In the genomic region with DNA sequence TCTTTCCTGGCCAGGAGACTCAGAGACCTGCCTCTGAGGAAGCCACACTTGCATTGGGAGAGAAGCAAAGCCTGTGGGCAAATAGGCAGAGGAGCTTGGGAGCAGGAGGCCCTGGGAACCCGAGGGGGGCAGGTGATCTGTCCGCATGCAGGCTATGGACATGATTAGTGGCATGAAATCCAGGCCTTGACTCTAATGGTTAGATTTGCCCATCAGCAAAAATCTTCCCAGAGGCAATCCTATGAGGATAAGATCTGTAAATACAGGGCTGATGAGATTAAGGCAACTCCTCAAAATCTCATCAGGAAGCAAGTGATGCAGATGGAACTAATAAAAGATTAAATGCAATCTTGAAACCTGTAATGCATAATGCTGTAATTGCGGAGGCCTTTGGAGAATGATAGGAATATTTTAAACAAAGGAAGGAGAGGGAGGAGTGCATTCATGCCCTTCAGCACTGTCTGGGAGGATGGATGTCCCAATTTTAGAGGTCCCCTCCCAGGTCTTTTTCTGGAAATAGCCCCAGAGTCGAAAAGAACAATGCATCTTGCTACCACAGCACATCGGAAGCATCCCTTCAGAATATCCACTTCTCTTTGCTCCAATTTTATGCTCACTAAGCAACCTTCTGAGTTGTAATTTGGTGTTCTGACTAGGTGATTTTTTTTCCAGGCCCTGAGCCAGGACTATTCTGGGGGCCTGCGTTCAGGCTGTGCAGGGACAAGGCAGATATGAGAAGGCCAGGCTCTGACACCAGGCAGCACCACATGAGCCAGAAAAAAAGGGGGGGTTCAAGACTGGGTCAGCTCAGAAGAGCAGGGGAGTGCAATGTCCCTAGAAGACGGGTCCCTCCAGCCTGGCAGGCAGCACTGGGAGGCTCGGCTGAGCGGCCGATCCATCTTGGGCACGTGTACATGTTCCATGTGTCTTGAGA, we compare ENCODE assay signal across 1 cellular context.
TF ChIP-seq lines count a peak whose summit lies in the region.

No MANE protein-coding gene starts in this region.

TF ChIP-seq in SK-N-SH, 30 proteins besides CTCF, POLR2A, EP300 and RAD21 (continued from another document):
- TF ChIP-seq, protein P1, sequence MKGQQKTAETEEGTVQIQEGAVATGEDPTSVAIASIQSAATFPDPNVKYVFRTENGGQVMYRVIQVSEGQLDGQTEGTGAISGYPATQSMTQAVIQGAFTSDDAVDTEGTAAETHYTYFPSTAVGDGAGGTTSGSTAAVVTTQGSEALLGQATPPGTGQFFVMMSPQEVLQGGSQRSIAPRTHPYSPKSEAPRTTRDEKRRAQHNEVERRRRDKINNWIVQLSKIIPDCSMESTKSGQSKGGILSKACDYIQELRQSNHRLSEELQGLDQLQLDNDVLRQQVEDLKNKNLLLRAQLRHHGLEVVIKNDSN (IDR thresholded peaks at IDR 0.05; ENCODE audit: borderline replicate concordance, low read depth) = no peak
- peak; percentile 81 for TF ChIP-seq CHD2 (IDR thresholded peaks at IDR 0.05; ENCODE audit: low read length, partially characterized antibody)
- TF ChIP-seq TAF1 (IDR thresholded peaks at IDR 0.05; ENCODE audit: borderline replicate concordance, low read depth, low read length) = no peak
- TF ChIP-seq FOSL2 (IDR thresholded peaks at IDR 0.05; ENCODE audit: borderline replicate concordance, low read depth) = no peak
TF ChIP-seq in SK-N-SH: peak in this region for 7.
